Comparison of ENCODE assay signal across 16 cellular contexts in the genomic region with DNA sequence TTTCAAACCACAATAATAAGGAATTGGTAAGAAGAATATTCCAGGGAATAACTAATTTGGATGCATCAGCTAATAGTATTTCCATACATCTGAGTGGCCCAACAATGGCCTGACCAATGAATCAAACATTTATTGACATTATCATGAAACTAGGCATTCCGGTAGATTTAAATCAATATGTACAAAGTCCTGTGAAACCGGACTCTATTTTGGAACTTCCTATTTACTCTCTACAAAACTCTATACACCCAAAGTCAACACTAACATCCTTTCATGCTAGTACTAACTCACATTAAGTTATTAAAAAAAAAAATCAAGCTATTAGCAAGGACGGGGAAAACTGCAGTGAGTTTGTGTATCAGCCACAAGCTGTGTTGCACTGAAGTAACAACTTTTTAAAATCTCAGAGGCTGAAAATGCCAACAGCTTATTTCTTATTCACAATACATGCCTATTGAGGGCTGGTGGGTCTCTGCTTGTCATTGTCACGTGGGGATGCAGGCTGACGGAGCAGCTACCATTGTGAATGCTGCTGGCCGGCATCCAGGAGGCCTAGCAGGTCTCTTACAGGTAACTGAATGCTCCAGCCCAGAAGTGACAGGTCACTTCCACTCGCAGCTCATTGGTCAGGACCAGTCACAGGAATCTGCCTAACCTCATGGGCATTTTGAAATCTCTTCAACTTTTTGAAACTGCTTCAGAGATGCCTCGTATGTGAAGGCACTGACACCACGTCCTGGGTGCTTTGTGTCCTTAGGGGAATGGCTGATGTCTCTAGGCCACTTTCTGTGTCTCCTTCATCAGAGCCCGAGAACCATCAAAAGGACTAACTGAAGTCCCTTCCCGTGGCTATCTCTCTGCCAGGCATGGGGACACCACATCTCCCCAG.
A peak's percentile ranks its signal among the peaks of the same experiment; 100 is the strongest.
DNase-seq lines count a peak whose midpoint lies in the region; ATAC-seq, FAIRE-seq and TF ChIP-seq lines count a peak whose summit lies in the region.
"Had no signal": no experiment of that assay in that cellular context is flagged by ENCODE, and none has a peak within 500 bp of the region (broad histone marks: within the 10 kb centered on the region; RNA-seq: fewer than 3 reads in every experiment).

No MANE protein-coding gene starts in this region.

- DNase-seq in NCI-H748 (lab: John Stamatoyannopoulos, UW; ENCODE audit: unreplicated experiment) (peak; percentile 67), NCI-H748 treated with DMSO at 0.1 percent for 48 hours (lab: John Stamatoyannopoulos, UW) (no peak), K562 (ENCODE audit: extremely low read depth in 1 of 4, low spot score in 3 of 4) (no peak), lung (ENCODE audit: low spot score) (peak; percentile 59), ureter (ENCODE audit: low spot score) (peak; percentile 66), H7 (no peak)
- DNase-seq: ACHN; activated CD8-positive, alpha-beta memory T cell treated with anti-CD3 and anti-CD28 coated beads, Interleukin-2, amount 10 ng/mL, durations not matched to agents 7 days and 5 days; activated naive CD4-positive, alpha-beta T cell treated with Interleukin-2 at 50 U/mL for 16 hours; glutamatergic neuron; HCEC 1CT; naive thymus-derived CD8-positive, alpha-beta T cell; WERI-Rb-1 had no signal

- H3K4me1 ChIP-seq in K562 (replicated peaks in 1 of 2; ENCODE audit: control insufficient read depth in 2 of 2, insufficient read depth in 2 of 2, low read length in 2 of 2) (peaks cover 24 to 50% of the 10 kb centered on the region in 2 experiments), lung (ENCODE audit: control insufficient read depth in 2 of 2, insufficient read depth in 2 of 2, low read length in 2 of 2) (peaks cover 0 to 17% of the 10 kb centered on the region in 2 donors)

- H3K79me2 ChIP-seq in K562 (ENCODE audit: control insufficient read depth, insufficient read depth, low read length): no peaks in the 10 kb centered on the region

- H3K9me3 ChIP-seq in K562 (replicated peaks; ENCODE audit: control insufficient read depth, insufficient read depth, low read depth, low read length) (no peaks in the 10 kb centered on the region), lung (ENCODE audit: control insufficient read depth in 2 of 2, insufficient read depth in 1 of 2, low read length in 1 of 2) (peaks cover 0 to 2% of the 10 kb centered on the region in 2 donors)

- TF ChIP-seq RAD21 in K562 (CRISPR knock-in tag; conservative IDR thresholded peaks at IDR 0.05 in 1 of 2, IDR thresholded peaks at IDR 0.05 in 1 of 2): no peak

- no peak overlapping the region for H3K4me3 ChIP-seq in K562
- no peak overlapping the region for H3K4me3 ChIP-seq in lung
- H3K4me3 ChIP-seq in H7 (ENCODE audit: insufficient read depth, low read depth, low read length): no peak overlapping the region

- no peaks in the 10 kb centered on the region for H3K36me3 ChIP-seq in K562 (ENCODE audit: control insufficient read depth, insufficient read depth, low read length)
- H3K36me3 ChIP-seq in lung (ENCODE audit: control insufficient read depth in 2 of 2, insufficient read depth in 2 of 2, low read length in 2 of 2): no peaks in the 10 kb centered on the region
- H3K36me3 ChIP-seq in H7 (replicated peaks; ENCODE audit: control insufficient read depth, insufficient read depth, low read length): no peaks in the 10 kb centered on the region
- H3K36me3 ChIP-seq: WERI-Rb-1 had no signal

- BruUV-seq in K562 (replicated peaks; lab: Mats Ljungman, UMichigan): no TSS peak

- H3K27me3 ChIP-seq in K562 (ENCODE audit: control insufficient read depth in 2 of 2, insufficient read depth in 2 of 2, low read length in 2 of 2) (no peaks in the 10 kb centered on the region), lung (ENCODE audit: control insufficient read depth, insufficient read depth) (peaks cover 2% of the 10 kb centered on the region), H7 (ENCODE audit: control insufficient read depth, insufficient read depth, low read length) (no peaks in the 10 kb centered on the region)

- TF ChIP-seq EP300 in K562 (IDR thresholded peaks at IDR 0.05; ENCODE audit: low read length): no peak

- no peaks in the 10 kb centered on the region for H4K20me1 ChIP-seq in K562 (replicated peaks; ENCODE audit: control insufficient read depth, insufficient read depth, low read length)

- intact Hi-C loops in K562 (cut with micrococcal nuclease): loop anchor here (5.0 kb wide), 1 partner anchor 352 kb away; no protein-coding TSS in a partner anchor

- H2AFZ ChIP-seq in K562 (ENCODE audit: low read depth, low read length): no peak overlapping the region

- no peak for TF ChIP-seq POLR2A in K562 (conservative IDR thresholded peaks at IDR 0.05)

- 77% methylated on average over 11 of the region's 11 CpGs for WGBS in K562 (ENCODE audit: insufficient coverage, low coverage, missing lambda C conversion rate)
- WGBS in lung, 2 donors: 70 to 83% methylated on average over 11 of the region's 11 CpGs

- no peak overlapping the region for H3K4me2 ChIP-seq in K562 (ENCODE audit: insufficient read depth, low read length)

- in situ Hi-C loops in K562 (cut with MboI): no loop called here

- POLR2A ChIA-PET in K562 (lab: Yijun Ruan, JAX): interaction anchor here (0.7 to 2.6 kb wide), 5 partner anchors 9 to 17 kb away, joined by 3 to 10 read pairs (median 3); no protein-coding TSS in a partner anchor

- no peak overlapping the region for H3K27ac ChIP-seq in K562 (ENCODE audit: extremely low read depth, low read depth, low read length)
- no peak overlapping the region for H3K27ac ChIP-seq in lung (ENCODE audit: low read depth in 1 of 2, low read length in 1 of 2)
- H3K27ac ChIP-seq: WERI-Rb-1 had no signal

- H3K9me1 ChIP-seq in K562 (ENCODE audit: control insufficient read depth, insufficient read depth, low read length): no peaks in the 10 kb centered on the region

- CTCF ChIA-PET in K562 (lab: Yijun Ruan, JAX; ENCODE audit: low intra/inter-chr PET ratio): no interaction called here

- TF ChIP-seq CTCF in K562 (IDR thresholded peaks at IDR 0.05 in 2 of 3, conservative IDR thresholded peaks at IDR 0.05 in 1 of 3; ENCODE audit: insufficient read depth in 2 of 3, low read depth in 1 of 3, low read length in 3 of 3) (no peak), lung (IDR thresholded peaks at IDR 0.05; ENCODE audit: control extremely low read depth, extremely low read depth) (no peak)

- FAIRE-seq in K562 (lab: Jason Lieb, UNC): no peak

- ATAC-seq in K562 (no peak), lung (ENCODE audit: insufficient read depth, low FRiP score) (no peak), GM18520 (IDR thresholded peaks at IDR 0.05; ENCODE audit: unreplicated experiment) (no peak), HG03469 (IDR thresholded peaks at IDR 0.05; ENCODE audit: unreplicated experiment) (no peak)
- ATAC-seq: activated CD8-positive, alpha-beta memory T cell treated with anti-CD3 and anti-CD28 coated beads, Interleukin-2, amount 10 ng/mL, durations not matched to agents 7 days and 5 days; naive thymus-derived CD8-positive, alpha-beta T cell; SK-N-SH treated with all-trans-retinoic acid at 6 μM for 48 hours had no signal

- H3K9ac ChIP-seq in K562 (ENCODE audit: insufficient read depth in 1 of 2, low read depth in 2 of 2, low read length in 2 of 2): no peak overlapping the region; a peak in 1 of 4 replicates

TF ChIP-seq in K562, 482 proteins besides CTCF, POLR2A, EP300 and RAD21:
- TF ChIP-seq THAP7 (CRISPR knock-in tag; IDR thresholded peaks at IDR 0.05) (no peak), ZNF239 (CRISPR knock-in tag; IDR thresholded peaks at IDR 0.05) (no peak), HSF4 (CRISPR knock-in tag; IDR thresholded peaks at IDR 0.05; ENCODE audit: borderline replicate concordance) (no peak), KAT7 (CRISPR knock-in tag; IDR thresholded peaks at IDR 0.05; ENCODE audit: borderline replicate concordance) (no peak), IFI16 (CRISPR knock-in tag; IDR thresholded peaks at IDR 0.05) (no peak), ZNF263 (CRISPR knock-in tag; IDR thresholded peaks at IDR 0.05; ENCODE audit: borderline replicate concordance) (no peak), NFYB (IDR thresholded peaks at IDR 0.05; ENCODE audit: extremely low read depth, insufficient read length) (peak; percentile 41), PCBP2 (IDR thresholded peaks at IDR 0.05; ENCODE audit: low read depth, low read length, poor library complexity, severe bottlenecking) (no peak), USF2 (CRISPR knock-in tag; IDR thresholded peaks at IDR 0.05) (0 out of 2 replicates have a peak, but pooled peaks have one; percentile 31), ETV5 (CRISPR knock-in tag; IDR thresholded peaks at IDR 0.05; ENCODE audit: low read depth) (no peak)
- TF ChIP-seq, protein P1, sequence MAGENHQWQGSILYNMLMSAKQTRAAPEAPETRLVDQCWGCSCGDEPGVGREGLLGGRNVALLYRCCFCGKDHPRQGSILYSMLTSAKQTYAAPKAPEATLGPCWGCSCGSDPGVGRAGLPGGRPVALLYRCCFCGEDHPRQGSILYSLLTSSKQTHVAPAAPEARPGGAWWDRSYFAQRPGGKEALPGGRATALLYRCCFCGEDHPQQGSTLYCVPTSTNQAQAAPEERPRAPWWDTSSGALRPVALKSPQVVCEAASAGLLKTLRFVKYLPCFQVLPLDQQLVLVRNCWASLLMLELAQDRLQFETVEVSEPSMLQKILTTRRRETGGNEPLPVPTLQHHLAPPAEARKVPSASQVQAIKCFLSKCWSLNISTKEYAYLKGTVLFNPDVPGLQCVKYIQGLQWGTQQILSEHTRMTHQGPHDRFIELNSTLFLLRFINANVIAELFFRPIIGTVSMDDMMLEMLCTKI (IDR thresholded peaks at IDR 0.05; ENCODE audit: partially characterized antibody): no peak

Comparison
In these comparisons a context has a peak if more than half of its experiments do, and no peak if none do; other contexts are left out.
1. DNase-seq: peak in NCI-H748 (single experiment), lung (single experiment) and ureter (single experiment); none in NCI-H748 treated with DMSO at 0.1 percent for 48 hours (single experiment), K562 (0 of 4) and H7 (single experiment).